Comparison of ENCODE assay signal across 19 cellular contexts in the genomic region with DNA sequence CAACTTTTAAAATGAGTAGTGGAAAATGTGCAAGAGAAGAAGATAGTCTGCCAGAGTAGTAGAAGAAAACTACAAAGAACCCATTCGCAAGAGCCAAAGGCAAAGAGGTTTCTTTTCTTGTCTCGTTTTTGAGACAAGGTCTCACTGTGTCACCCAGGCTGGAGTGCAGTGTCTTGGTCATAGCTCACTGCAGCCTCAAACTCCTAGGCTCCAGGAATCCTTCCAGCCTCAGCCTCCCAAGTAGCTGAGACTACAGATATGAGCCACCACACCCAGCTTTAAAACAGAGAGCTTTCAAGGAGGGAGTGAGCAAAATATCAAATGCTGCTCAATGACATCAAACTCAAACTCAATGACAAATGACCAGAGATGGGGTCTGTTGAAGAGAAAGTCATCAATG. TPM values are rescaled to one million over a fixed set of nuclear protein-coding genes. Genes with fewer than 3 reads are reported as not detected.
A peak's percentile ranks its signal among the peaks of the same experiment; 100 is the strongest.
DNase-seq lines count a peak whose midpoint lies in the region; ATAC-seq, FAIRE-seq and TF ChIP-seq lines count a peak whose summit lies in the region.
"Had no signal": no experiment of that assay in that cellular context is flagged by ENCODE, and none has a peak within 500 bp of the region (broad histone marks: within the 10 kb centered on the region; RNA-seq: fewer than 3 reads in every experiment).

No MANE protein-coding gene starts in this region.

- peaks cover 48% of the 10 kb centered on the region for H3K4me1 Mint-ChIP-seq in activated naive CD4-positive, alpha-beta T cell treated with anti-CD3 and anti-CD28 coated beads, Interleukin-2, amount 10 ng/mL, durations not matched to agents 7 days and 5 days
- peaks cover 53% of the 10 kb centered on the region for H3K4me1 Mint-ChIP-seq in T-helper 1 cell treated with Interleukin-12 subunit alpha and Interleukin-12 subunit beta and Interleukin-4 antibody, amounts not matched to agents 30 μg/mL and 1 μg/mL, for 36 hours (ENCODE audit: low read depth)
- H3K4me1 Mint-ChIP-seq in activated naive CD8-positive, alpha-beta T cell (ENCODE audit: low read depth): peaks cover 56% of the 10 kb centered on the region
- H3K4me1 Mint-ChIP-seq: H9 had no signal

- H3K27ac Mint-ChIP-seq in activated naive CD4-positive, alpha-beta T cell treated with anti-CD3 and anti-CD28 coated beads, Interleukin-2, amount 10 ng/mL, durations not matched to agents 7 days and 5 days: peak overlapping the region; percentile 25
- peak overlapping the region; percentile 87 for H3K27ac Mint-ChIP-seq in T-helper 1 cell treated with Interleukin-12 subunit alpha and Interleukin-12 subunit beta and Interleukin-4 antibody, amounts not matched to agents 30 μg/mL and 1 μg/mL, for 36 hours
- peak overlapping the region; percentile 93 for H3K27ac Mint-ChIP-seq in activated naive CD8-positive, alpha-beta T cell
- H3K27ac Mint-ChIP-seq: H9 had no signal

- no peak for ATAC-seq in GM18505 (IDR thresholded peaks at IDR 0.05; ENCODE audit: unreplicated experiment)
- ATAC-seq: PC-3 had no signal

- no peak for DNase-seq in activated naive CD4-positive, alpha-beta T cell treated with anti-CD3 and anti-CD28 coated beads, Interleukin-2, amount 10 ng/mL, durations not matched to agents 7 days and 5 days
- DNase-seq in activated naive CD4-positive, alpha-beta T cell treated with anti-CD3 and anti-CD28 coated beads, Interleukin-2, amount 50 U/mL, for 16 hours: no peak
- DNase-seq in GM18507 (ENCODE audit: extremely low spot score, insufficient read length, low read depth) (no peak), HT-29 (ENCODE audit: low spot score) (no peak), NCI-H2171 (lab: John Stamatoyannopoulos, UW) (no peak)
- DNase-seq: ACHN, H9, MV-4-11, NCI-H187, NCI-H2107, NCI-H2227 treated with DMSO at 0.1 percent for 48 hours, NCI-H524, PC-3, RPMI8226, SHP77 treated with DMSO at 0.1 percent for 48 hours had no signal

- H3K9me3 Mint-ChIP-seq in activated naive CD4-positive, alpha-beta T cell treated with anti-CD3 and anti-CD28 coated beads, Interleukin-2, amount 10 ng/mL, durations not matched to agents 7 days and 5 days: peaks cover 12% of the 10 kb centered on the region
- H3K9me3 Mint-ChIP-seq in T-helper 1 cell treated with Interleukin-12 subunit alpha and Interleukin-12 subunit beta and Interleukin-4 antibody, amounts not matched to agents 30 μg/mL and 1 μg/mL, for 36 hours: peaks cover 20% of the 10 kb centered on the region
- peaks cover 4% of the 10 kb centered on the region for H3K9me3 Mint-ChIP-seq in activated naive CD8-positive, alpha-beta T cell (ENCODE audit: low read depth)

- no peak overlapping the region for H3K4me3 Mint-ChIP-seq in activated naive CD4-positive, alpha-beta T cell treated with anti-CD3 and anti-CD28 coated beads, Interleukin-2, amount 10 ng/mL, durations not matched to agents 7 days and 5 days
- peak overlapping the region; percentile 55 for H3K4me3 Mint-ChIP-seq in T-helper 1 cell treated with Interleukin-12 subunit alpha and Interleukin-12 subunit beta and Interleukin-4 antibody, amounts not matched to agents 30 μg/mL and 1 μg/mL, for 36 hours
- no peak overlapping the region for H3K4me3 Mint-ChIP-seq in activated naive CD8-positive, alpha-beta T cell
- H3K4me3 Mint-ChIP-seq: H9 had no signal

- CTCF ChIA-PET in activated naive CD4-positive, alpha-beta T cell treated with anti-CD3 and anti-CD28 coated beads, Interleukin-2, amount 10 ng/mL, durations not matched to agents 7 days and 5 days (lab: Charles Lee): interaction anchor here (1.2 to 1.6 kb wide), 2 partner anchors 36 to 38 kb away, joined by 3 to 8 read pairs; no protein-coding TSS in a partner anchor

- peaks cover 4% of the 10 kb centered on the region for H3K27me3 Mint-ChIP-seq in activated naive CD4-positive, alpha-beta T cell treated with anti-CD3 and anti-CD28 coated beads, Interleukin-2, amount 10 ng/mL, durations not matched to agents 7 days and 5 days
- no peaks in the 10 kb centered on the region for H3K27me3 Mint-ChIP-seq in T-helper 1 cell treated with Interleukin-12 subunit alpha and Interleukin-12 subunit beta and Interleukin-4 antibody, amounts not matched to agents 30 μg/mL and 1 μg/mL, for 36 hours (ENCODE audit: low read depth)
- H3K27me3 Mint-ChIP-seq in activated naive CD8-positive, alpha-beta T cell: no peaks in the 10 kb centered on the region

- TF ChIP-seq POLR2A in GM18505 (IDR thresholded peaks at IDR 0.05; ENCODE audit: borderline replicate concordance, extremely low read depth, insufficient read depth, insufficient read length): no peak

- peaks cover 9% of the 10 kb centered on the region for H3K36me3 Mint-ChIP-seq in activated naive CD4-positive, alpha-beta T cell treated with anti-CD3 and anti-CD28 coated beads, Interleukin-2, amount 10 ng/mL, durations not matched to agents 7 days and 5 days
- H3K36me3 Mint-ChIP-seq in T-helper 1 cell treated with Interleukin-12 subunit alpha and Interleukin-12 subunit beta and Interleukin-4 antibody, amounts not matched to agents 30 μg/mL and 1 μg/mL, for 36 hours (ENCODE audit: low read depth): peaks cover 35% of the 10 kb centered on the region
- H3K36me3 Mint-ChIP-seq in activated naive CD8-positive, alpha-beta T cell: peaks cover 5% of the 10 kb centered on the region

- peak; percentile 21 for FAIRE-seq in GM18507 (lab: Jason Lieb, UNC)
- FAIRE-seq: D721Med had no signal

RNA-seq across cellular contexts. Expression of a gene that starts 9.5 kb away (rescaled TPM):
- not detected in 2 replicates for total RNA-seq in HT-29 (2014; rRNA removed; shearing (Covaris generic))
- total RNA-seq: H9, PC-3 had no signal

RNA-seq across cellular contexts. Expression of a gene that starts 40.9 kb away (rescaled TPM):
- not detected in 2 replicates for total RNA-seq in HT-29 (2014; rRNA removed; shearing (Covaris generic))
- total RNA-seq: H9, PC-3 had no signal

Comparison
In these comparisons a context has a peak if more than half of its experiments do, and no peak if none do; other contexts are left out.
1. H3K27ac Mint-ChIP-seq: peak in every context shown above with its lines; median percentile 93 in activated naive CD8-positive, alpha-beta T cell; 87 in T-helper 1 cell treated with Interleukin-12 subunit alpha and Interleukin-12 subunit beta and Interleukin-4 antibody, amounts not matched to agents 30 μg/mL and 1 μg/mL, for 36 hours; 25 in activated naive CD4-positive, alpha-beta T cell treated with anti-CD3 and anti-CD28 coated beads, Interleukin-2, amount 10 ng/mL, durations not matched to agents 7 days and 5 days.